In the genomic region with DNA sequence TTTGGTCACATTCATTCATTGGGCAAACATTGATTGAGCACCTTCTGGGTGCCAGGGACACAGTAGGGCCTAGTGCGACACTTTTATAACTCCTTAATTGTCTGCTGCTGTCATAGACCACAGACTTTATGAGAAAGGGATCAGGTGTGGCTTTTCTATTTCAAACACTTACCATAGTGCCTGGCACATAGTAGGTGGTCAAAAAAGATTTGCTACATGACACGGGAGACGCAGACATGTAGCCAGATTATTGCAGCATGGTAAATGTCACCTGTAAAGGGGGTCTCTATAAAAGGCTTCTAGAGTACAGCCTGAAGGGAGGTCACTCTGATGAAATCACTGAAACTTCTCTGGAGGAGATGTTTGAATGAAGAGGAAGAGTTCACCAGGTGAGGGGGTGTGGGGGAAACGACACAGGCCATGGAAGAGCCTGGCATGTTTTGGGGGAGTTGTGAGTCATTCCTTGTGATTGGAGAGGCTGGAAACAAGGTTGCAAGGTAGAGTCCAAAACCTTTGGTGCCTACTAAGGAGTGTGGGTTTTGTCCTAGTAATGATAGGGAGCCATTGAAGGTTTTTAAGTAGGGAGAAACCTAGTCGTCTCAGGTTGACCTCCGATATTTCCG, we compare ENCODE assay signal across 1 cellular context.
A peak's percentile ranks its signal among the peaks of the same experiment; 100 is the strongest.
TF ChIP-seq lines count a peak whose summit lies in the region.

No MANE protein-coding gene starts in this region.

TF ChIP-seq in HepG2, 621 proteins besides CTCF, POLR2A, EP300 and RAD21:
- TF ChIP-seq, protein P1, sequence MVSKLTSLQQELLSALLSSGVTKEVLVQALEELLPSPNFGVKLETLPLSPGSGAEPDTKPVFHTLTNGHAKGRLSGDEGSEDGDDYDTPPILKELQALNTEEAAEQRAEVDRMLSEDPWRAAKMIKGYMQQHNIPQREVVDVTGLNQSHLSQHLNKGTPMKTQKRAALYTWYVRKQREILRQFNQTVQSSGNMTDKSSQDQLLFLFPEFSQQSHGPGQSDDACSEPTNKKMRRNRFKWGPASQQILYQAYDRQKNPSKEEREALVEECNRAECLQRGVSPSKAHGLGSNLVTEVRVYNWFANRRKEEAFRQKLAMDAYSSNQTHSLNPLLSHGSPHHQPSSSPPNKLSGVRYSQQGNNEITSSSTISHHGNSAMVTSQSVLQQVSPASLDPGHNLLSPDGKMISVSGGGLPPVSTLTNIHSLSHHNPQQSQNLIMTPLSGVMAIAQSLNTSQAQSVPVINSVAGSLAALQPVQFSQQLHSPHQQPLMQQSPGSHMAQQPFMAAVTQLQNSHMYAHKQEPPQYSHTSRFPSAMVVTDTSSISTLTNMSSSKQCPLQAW (CRISPR knock-in tag; IDR thresholded peaks at IDR 0.05) = no peak
- TF ChIP-seq ZKSCAN1 (IDR thresholded peaks at IDR 0.05; ENCODE audit: low read length) (peak; percentile 92), MIER2 (CRISPR knock-in tag; IDR thresholded peaks at IDR 0.05) (no peak), TMF1 (CRISPR knock-in tag; IDR thresholded peaks at IDR 0.05; ENCODE audit: low read depth) (no peak), ZNF616 (CRISPR knock-in tag; IDR thresholded peaks at IDR 0.05; ENCODE audit: low read depth) (no peak), ZNF563 (CRISPR knock-in tag; IDR thresholded peaks at IDR 0.05) (no peak), CREB3 (CRISPR knock-in tag; IDR thresholded peaks at IDR 0.05) (no peak), HOXA9 (CRISPR knock-in tag; IDR thresholded peaks at IDR 0.05; ENCODE audit: borderline replicate concordance) (0 out of 2 replicates have a peak, but pooled peaks have one; percentile 10), NONO (IDR thresholded peaks at IDR 0.05) (no peak), NONO (CRISPR knock-in tag; conservative IDR thresholded peaks at IDR 0.05) (0 out of 2 replicates have a peak, but pooled peaks have one; percentile 3)
- TF ChIP-seq, protein P2, sequence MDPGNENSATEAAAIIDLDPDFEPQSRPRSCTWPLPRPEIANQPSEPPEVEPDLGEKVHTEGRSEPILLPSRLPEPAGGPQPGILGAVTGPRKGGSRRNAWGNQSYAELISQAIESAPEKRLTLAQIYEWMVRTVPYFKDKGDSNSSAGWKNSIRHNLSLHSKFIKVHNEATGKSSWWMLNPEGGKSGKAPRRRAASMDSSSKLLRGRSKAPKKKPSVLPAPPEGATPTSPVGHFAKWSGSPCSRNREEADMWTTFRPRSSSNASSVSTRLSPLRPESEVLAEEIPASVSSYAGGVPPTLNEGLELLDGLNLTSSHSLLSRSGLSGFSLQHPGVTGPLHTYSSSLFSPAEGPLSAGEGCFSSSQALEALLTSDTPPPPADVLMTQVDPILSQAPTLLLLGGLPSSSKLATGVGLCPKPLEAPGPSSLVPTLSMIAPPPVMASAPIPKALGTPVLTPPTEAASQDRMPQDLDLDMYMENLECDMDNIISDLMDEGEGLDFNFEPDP (CRISPR knock-in tag; conservative IDR thresholded peaks at IDR 0.05) = 0 out of 2 replicates have a peak, but pooled peaks have one; percentile 11
